Comparison of ENCODE assay signal across 1 cellular context in genomic region chr11:71252782-71253730, GRCh38.
TF ChIP-seq lines count a peak whose summit lies in the region.

No MANE protein-coding gene starts in this region.

TF ChIP-seq in H1, 55 proteins besides CTCF, POLR2A, EP300 and RAD21 (continued from another document):
- no peak for TF ChIP-seq CEBPB (IDR thresholded peaks at IDR 0.05; ENCODE audit: low read depth, low read length)
- TF ChIP-seq POLR2AphosphoS5 (IDR thresholded peaks at IDR 0.05; ENCODE audit: low read depth, low read length) = no peak
- TF ChIP-seq CBX8 (IDR thresholded peaks at IDR 0.05; ENCODE audit: borderline replicate concordance, low read depth, low read length) = no peak
- TF ChIP-seq HDAC2 (IDR thresholded peaks at IDR 0.05; ENCODE audit: borderline replicate concordance in 1 of 2, low read depth in 2 of 2, low read length in 2 of 2) = no peak
- TF ChIP-seq HDAC6 (IDR thresholded peaks at IDR 0.05; ENCODE audit: low read depth, low read length) = no peak
- peak; percentile 17; the same call in 1 of the 2 replicates for TF ChIP-seq MAX (IDR thresholded peaks at IDR 0.05)
- 0 out of 2 replicates have a peak, but pooled peaks have one; percentile 15 for TF ChIP-seq TAF1 (IDR thresholded peaks at IDR 0.05; ENCODE audit: low read depth, low read length)
- TF ChIP-seq RNF2 (IDR thresholded peaks at IDR 0.05; ENCODE audit: borderline replicate concordance, low read depth, low read length, missing control alignments, poor library complexity, severe bottlenecking) = no peak
- no peak for TF ChIP-seq NRF1 (IDR thresholded peaks at IDR 0.05; ENCODE audit: low read depth, low read length)
- no peak for TF ChIP-seq EZH2 (IDR thresholded peaks at IDR 0.05; ENCODE audit: low read depth, low read length, severe bottlenecking)
- no peak for TF ChIP-seq JUN (IDR thresholded peaks at IDR 0.05; ENCODE audit: low read depth, low read length)
- no peak for TF ChIP-seq POU5F1 (IDR thresholded peaks at IDR 0.05; ENCODE audit: low read depth, low read length)
- TF ChIP-seq CREB1 (IDR thresholded peaks at IDR 0.05) = no peak
- TF ChIP-seq ZNF274 (IDR thresholded peaks at IDR 0.05; ENCODE audit: borderline replicate concordance, extremely low read depth, low read length) = no peak
- TF ChIP-seq SIN3A (conservative IDR thresholded peaks at IDR 0.05 in 1 of 2, IDR thresholded peaks at IDR 0.05 in 1 of 2; ENCODE audit: low read depth in 1 of 2, low read length in 2 of 2) = no peak
- TF ChIP-seq SIRT6 (IDR thresholded peaks at IDR 0.05; ENCODE audit: low read length) = no peak
- TF ChIP-seq KDM5A (IDR thresholded peaks at IDR 0.05; ENCODE audit: low read length) = no peak
- TF ChIP-seq ASH2L (IDR thresholded peaks at IDR 0.05; ENCODE audit: low read length) = no peak
- TF ChIP-seq KDM4A (IDR thresholded peaks at IDR 0.05; ENCODE audit: low read depth, low read length, severe bottlenecking) = peak; percentile 25
- TF ChIP-seq TBP (IDR thresholded peaks at IDR 0.05; ENCODE audit: low read depth, low read length) = no peak
